In genomic region chr16:78480588-78480987, GRCh38 we compare ENCODE assay signal across 7 cellular contexts.
"Had no signal": no experiment of that assay in that cellular context is flagged by ENCODE, and none has a peak within 500 bp of the region (broad histone marks: within the 10 kb centered on the region; RNA-seq: fewer than 3 reads in every experiment).

No MANE protein-coding gene starts in this region.

- FAIRE-seq: HTR-8/SVneo, K562 had no signal

- H3K9ac ChIP-seq: KMS-11 had no signal

- ATAC-seq: K562 had no signal

- H3K4me3 ChIP-seq: K562 had no signal

- H3K4me2 ChIP-seq: KMS-11 had no signal

- DNase-seq: IMR-90, KBM-7, KG1 had no signal

- H3K27ac ChIP-seq: HL-60, KMS-11 had no signal
